13 cellular contexts compared by ENCODE assay signal in genomic region chr9:20513126-20513913, GRCh38.
A peak's percentile ranks its signal among the peaks of the same experiment; 100 is the strongest.
DNase-seq lines count a peak whose midpoint lies in the region; ATAC-seq and TF ChIP-seq lines count a peak whose summit lies in the region.
"Had no signal": no experiment of that assay in that cellular context is flagged by ENCODE, and none has a peak within 500 bp of the region (broad histone marks: within the 10 kb centered on the region; RNA-seq: fewer than 3 reads in every experiment).

No MANE protein-coding gene starts in this region.

- no peak overlapping the region for H3K18ac ChIP-seq in trophoblast cell (ENCODE audit: low read length)

- no peak for ATAC-seq in activated T-cell treated with anti-CD3 and anti-CD28 coated beads, Interleukin-2, amount 50 U/mL, for 4 hours
- ATAC-seq in central memory CD8-positive, alpha-beta T cell (replicated peaks; ENCODE audit: extremely low read depth, poor library complexity, severe bottlenecking): no peak
- ATAC-seq: PC-3 had no signal

- H3K27me3 ChIP-seq in trophoblast cell (ENCODE audit: insufficient read depth, low read length): no peaks in the 10 kb centered on the region
- H3K27me3 ChIP-seq in hepatocyte: no peaks in the 10 kb centered on the region

- H3K79me1 ChIP-seq in trophoblast cell (ENCODE audit: low read length): no peaks in the 10 kb centered on the region

- H3K36me3 ChIP-seq in trophoblast cell (ENCODE audit: control insufficient read depth in 1 of 2, insufficient read depth in 2 of 2, low read length in 2 of 2): no peaks in the 10 kb centered on the region
- no peaks in the 10 kb centered on the region for H3K36me3 ChIP-seq in hepatocyte (replicated peaks; ENCODE audit: insufficient read depth, low read depth)

- H3K4me1 ChIP-seq in trophoblast cell (ENCODE audit: control insufficient read depth in 1 of 2, insufficient read depth in 2 of 2, low read length in 2 of 2) (peaks cover 0 to 5% of the 10 kb centered on the region in 2 experiments), hepatocyte (ENCODE audit: insufficient read depth) (peaks cover 4% of the 10 kb centered on the region)
- H3K4me1 ChIP-seq: parathyroid adenoma had no signal

- H3K4me1 Mint-ChIP-seq in activated T-cell treated with anti-CD3 and anti-CD28 coated beads, Interleukin-2, amount 50 U/mL, for 24 hours (ENCODE audit: low read depth): peaks cover 76% of the 10 kb centered on the region
- H3K4me1 Mint-ChIP-seq in activated T-cell treated with anti-CD3 and anti-CD28 coated beads, Interleukin-2, amount 50 U/mL, for 4 hours (ENCODE audit: low read depth): peaks cover 75% of the 10 kb centered on the region
- peaks cover 72% of the 10 kb centered on the region for H3K4me1 Mint-ChIP-seq in central memory CD8-positive, alpha-beta T cell

- H4K12ac ChIP-seq in trophoblast cell (ENCODE audit: low read depth, low read length): no peak overlapping the region

- H2BK12ac ChIP-seq in trophoblast cell (ENCODE audit: low read length): no peak overlapping the region

- H3K9me3 ChIP-seq in trophoblast cell (ENCODE audit: insufficient read depth, low read depth, low read length): no peaks in the 10 kb centered on the region
- no peaks in the 10 kb centered on the region for H3K9me3 ChIP-seq in hepatocyte (ENCODE audit: low read depth)

- peaks cover 2% of the 10 kb centered on the region for H3K36me3 Mint-ChIP-seq in activated T-cell treated with anti-CD3 and anti-CD28 coated beads, Interleukin-2, amount 50 U/mL, for 24 hours (ENCODE audit: low read depth)
- peaks cover 8% of the 10 kb centered on the region for H3K36me3 Mint-ChIP-seq in activated T-cell treated with anti-CD3 and anti-CD28 coated beads, Interleukin-2, amount 50 U/mL, for 4 hours (ENCODE audit: insufficient read depth)
- H3K36me3 Mint-ChIP-seq in central memory CD8-positive, alpha-beta T cell (ENCODE audit: insufficient read depth): peaks cover 1% of the 10 kb centered on the region

- TF ChIP-seq CTCF in LNCaP clone FGC (IDR thresholded peaks at IDR 0.05; ENCODE audit: control insufficient read depth, extremely low read depth, insufficient read depth): no peak
- no peak for TF ChIP-seq CTCF in hepatocyte (IDR thresholded peaks at IDR 0.05; ENCODE audit: poor library complexity)

- no peak overlapping the region for H2AK5ac ChIP-seq in trophoblast cell (ENCODE audit: low read length)

- no peak overlapping the region for H2BK5ac ChIP-seq in trophoblast cell (ENCODE audit: low read depth, low read length, poor library complexity)

- WGBS in trophoblast cell (ENCODE audit: extremely low coverage, insufficient coverage, insufficient read length): no CpG with 5 or more reads among the region's 11 CpGs
- 87% methylated on average over 11 of the region's 11 CpGs for WGBS in hepatocyte (ENCODE audit: low lambda C conversion rate, missing lambda C conversion rate)

- H4K91ac ChIP-seq in trophoblast cell (ENCODE audit: low read depth, low read length): no peak overlapping the region

- H3K9ac ChIP-seq in trophoblast cell (ENCODE audit: low read length): no peak overlapping the region
- H3K9ac ChIP-seq: parathyroid adenoma had no signal

- H4K8ac ChIP-seq in trophoblast cell (ENCODE audit: low read depth, low read length): no peak overlapping the region

- peak overlapping the region; percentile 12 for H3K27ac Mint-ChIP-seq in activated T-cell treated with anti-CD3 and anti-CD28 coated beads, Interleukin-2, amount 50 U/mL, for 24 hours
- peak overlapping the region; percentile 68 for H3K27ac Mint-ChIP-seq in central memory CD8-positive, alpha-beta T cell (ENCODE audit: low read depth)

- H2AFZ ChIP-seq in trophoblast cell (ENCODE audit: insufficient read depth, low read length, poor library complexity) (no peak overlapping the region), hepatocyte (no peak overlapping the region)
- H2AFZ ChIP-seq: parathyroid adenoma had no signal

- no peak overlapping the region for H3K4me3 ChIP-seq in LNCaP clone FGC (ENCODE audit: low read depth, low read length)
- H3K4me3 ChIP-seq in trophoblast cell (ENCODE audit: low read depth, low read length): no peak overlapping the region
- H3K4me3 ChIP-seq in hepatocyte: no peak overlapping the region

- no peak overlapping the region for H3K14ac ChIP-seq in trophoblast cell (ENCODE audit: low read length)

- H3K79me2 ChIP-seq in trophoblast cell (ENCODE audit: control insufficient read depth, insufficient read depth, low read length, poor library complexity): no peaks in the 10 kb centered on the region
- H3K79me2 ChIP-seq in hepatocyte: peaks cover 80% of the 10 kb centered on the region
- H3K79me2 ChIP-seq: parathyroid adenoma had no signal

- H3K4me2 ChIP-seq in trophoblast cell (ENCODE audit: low read length): no peak overlapping the region
- no peak overlapping the region for H3K4me2 ChIP-seq in hepatocyte

- H3K9me3 Mint-ChIP-seq in activated T-cell treated with anti-CD3 and anti-CD28 coated beads, Interleukin-2, amount 50 U/mL, for 24 hours: peaks cover 2% of the 10 kb centered on the region
- peaks cover 4% of the 10 kb centered on the region for H3K9me3 Mint-ChIP-seq in activated T-cell treated with anti-CD3 and anti-CD28 coated beads, Interleukin-2, amount 50 U/mL, for 4 hours
- H3K9me3 Mint-ChIP-seq in central memory CD8-positive, alpha-beta T cell: no peaks in the 10 kb centered on the region

- peaks cover 20% of the 10 kb centered on the region for H4K20me1 ChIP-seq in hepatocyte (ENCODE audit: insufficient read depth, poor library complexity, severe bottlenecking)

- no peak overlapping the region for H3K4ac ChIP-seq in trophoblast cell (ENCODE audit: low read depth, low read length)

- H3K9me2 ChIP-seq in hepatocyte (replicated peaks; ENCODE audit: insufficient read depth): no peaks in the 10 kb centered on the region

- no peak overlapping the region for H3K23ac ChIP-seq in trophoblast cell (ENCODE audit: low read length)

- H2BK120ac ChIP-seq in trophoblast cell (ENCODE audit: insufficient read depth, low read length, poor library complexity): no peak overlapping the region

- H3K4me3 Mint-ChIP-seq in activated T-cell treated with anti-CD3 and anti-CD28 coated beads, Interleukin-2, amount 50 U/mL, for 24 hours: no peak overlapping the region
- no peak overlapping the region for H3K4me3 Mint-ChIP-seq in activated T-cell treated with anti-CD3 and anti-CD28 coated beads, Interleukin-2, amount 50 U/mL, for 4 hours
- no peak overlapping the region for H3K4me3 Mint-ChIP-seq in central memory CD8-positive, alpha-beta T cell

- no peaks in the 10 kb centered on the region for H3K27me3 Mint-ChIP-seq in activated T-cell treated with anti-CD3 and anti-CD28 coated beads, Interleukin-2, amount 50 U/mL, for 24 hours
- H3K27me3 Mint-ChIP-seq in activated T-cell treated with anti-CD3 and anti-CD28 coated beads, Interleukin-2, amount 50 U/mL, for 4 hours (ENCODE audit: low read depth): no peaks in the 10 kb centered on the region
- H3K27me3 Mint-ChIP-seq in central memory CD8-positive, alpha-beta T cell: no peaks in the 10 kb centered on the region

- no peak for DNase-seq in activated T-cell treated with anti-CD3 and anti-CD28 coated beads, Interleukin-2, amount 50 U/mL, for 24 hours
- no peak for DNase-seq in activated T-cell treated with anti-CD3 and anti-CD28 coated beads, Interleukin-2, amount 50 U/mL, for 4 hours
- peak; percentile 41 for DNase-seq in LNCaP clone FGC (ENCODE audit: low read depth)
- DNase-seq in central memory CD8-positive, alpha-beta T cell (ENCODE audit: low spot score in 2 of 2): no peak
- DNase-seq in trophoblast cell: peak; percentile 61 to 68
- DNase-seq in AG08396 (ENCODE audit: low spot score): no peak
- no peak for DNase-seq in GM19238 (ENCODE audit: insufficient read length, low spot score)
- no peak for DNase-seq in hepatocyte (ENCODE audit: low spot score)
- DNase-seq: NCI-H1092; NCI-H446; stimulated activated CD4-positive, alpha-beta T cell treated with anti-CD3 and anti-CD28 coated beads, Interleukin-15, amount 100 ng/mL, for 24 hours had no signal

- H3K27ac ChIP-seq in trophoblast cell (ENCODE audit: low read depth, low read length) (no peak overlapping the region), hepatocyte (no peak overlapping the region)
- H3K27ac ChIP-seq: parathyroid adenoma had no signal

Comparison
In these comparisons a context has a peak if more than half of its experiments do, and no peak if none do; other contexts are left out.
1. DNase-seq: peak in LNCaP clone FGC (single experiment) and trophoblast cell (2 of 2); none in activated T-cell treated with anti-CD3 and anti-CD28 coated beads, Interleukin-2, amount 50 U/mL, for 24 hours (single experiment), activated T-cell treated with anti-CD3 and anti-CD28 coated beads, Interleukin-2, amount 50 U/mL, for 4 hours (single experiment), central memory CD8-positive, alpha-beta T cell (0 of 2), AG08396 (single experiment), GM19238 (single experiment) and hepatocyte (single experiment).